Comparison of ENCODE assay signal across 23 cellular contexts in the genomic region with DNA sequence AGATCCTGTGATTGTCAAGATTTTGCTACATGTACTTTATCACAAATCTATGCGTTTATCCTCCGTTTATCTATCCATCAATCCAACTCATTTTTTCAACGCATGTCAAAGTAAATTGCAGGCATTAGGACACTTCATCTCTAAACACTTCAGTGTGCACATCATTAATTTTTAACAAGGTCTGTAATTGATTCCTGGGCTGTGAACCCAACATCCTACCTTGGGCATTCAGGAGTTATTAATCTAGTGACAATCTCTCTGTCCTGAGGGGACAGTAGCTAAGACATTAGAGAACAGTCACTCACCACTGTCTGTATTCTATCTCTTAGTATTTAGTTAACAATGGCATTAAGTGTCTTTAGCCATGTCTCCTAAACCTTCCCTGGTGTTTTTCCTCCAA.
DNase-seq lines count a peak whose midpoint lies in the region; ATAC-seq, FAIRE-seq and TF ChIP-seq lines count a peak whose summit lies in the region.
"Had no signal": no experiment of that assay in that cellular context is flagged by ENCODE, and none has a peak within 500 bp of the region (broad histone marks: within the 10 kb centered on the region; RNA-seq: fewer than 3 reads in every experiment).

No MANE protein-coding gene starts in this region.

- no peak overlapping the region for H3K4me3 ChIP-seq in A549
- H3K4me3 ChIP-seq in PC-3 (ENCODE audit: low read length), result no peak overlapping the region
- H3K4me3 ChIP-seq: BLaER1 treated with 17β-estradiol and CSF1 and Interleukin-3, amounts not matched to agents 10 nM and 100 nM had no signal

- no peak for TF ChIP-seq EP300 in A549 (IDR thresholded peaks at IDR 0.05)

- no peaks in the 10 kb centered on the region for H3K27me3 ChIP-seq in PC-3 (ENCODE audit: low read length)

- no peaks in the 10 kb centered on the region for H3K9me3 ChIP-seq in A549
- no peaks in the 10 kb centered on the region for H3K9me3 ChIP-seq in PC-3 (ENCODE audit: low read length)
- H3K9me3 ChIP-seq: Caco-2 had no signal

- CTCF ChIA-PET in A549 (lab: Yijun Ruan, JAX), result interaction anchor here (0.6 to 0.7 kb wide), 2 partner anchors 48 to 77 kb away, joined by 3 read pairs; no protein-coding TSS in a partner anchor
- CTCF ChIA-PET in PC-3 (lab: Charles Lee), result no interaction called here
- CTCF ChIA-PET in T-cell (lab: Charles Lee), result no interaction called here

- H3K27ac ChIP-seq in A549, result peak overlapping the region; percentile 76 to 85
- H3K27ac ChIP-seq in PC-3 (ENCODE audit: low read length), result peak overlapping the region; percentile 15
- H3K27ac ChIP-seq: 22Rv1; BLaER1 treated with 17β-estradiol and CSF1 and Interleukin-3, amounts not matched to agents 10 nM and 100 nM had no signal

- intact Hi-C loops in PC-3 (cut with micrococcal nuclease), result loop anchor here (5.0 kb wide), 1 partner anchor 408 kb away; no protein-coding TSS in a partner anchor

- FAIRE-seq in A549 (lab: Jason Lieb, UNC), result no peak
- FAIRE-seq: GM12891, HTR-8/SVneo had no signal

- peak; percentile 2 for DNase-seq in NCI-H1105 treated with DMSO at 0.1 percent for 48 hours (lab: John Stamatoyannopoulos, UW)
- DNase-seq in NCI-H1105 (lab: John Stamatoyannopoulos, UW), result no peak
- no peak for DNase-seq in A549 (ENCODE audit: low read depth in 1 of 2, low spot score in 1 of 2)
- no peak for DNase-seq in PC-3
- DNase-seq in left kidney (ENCODE audit: low read depth, low spot score), result peak; percentile 57
- DNase-seq in T-cell, result no peak
- no peak for DNase-seq in hippocampal formation (lab: John Stamatoyannopoulos, UW)
- DNase-seq: Caco-2; CD4-positive, alpha-beta memory T cell; DMS153; GOT3; Karpas-422; NCI-H1436 treated with DMSO at 0.1 percent for 48 hours; NCI-H2029; NCI-H446 treated with DMSO at 0.1 percent for 48 hours; NCI-H774; SHP77 had no signal

- H3K79me2 ChIP-seq in PC-3 (ENCODE audit: low read length), result no peaks in the 10 kb centered on the region

- TF ChIP-seq CTCF in A549 (IDR thresholded peaks at IDR 0.05), result no peak
- TF ChIP-seq CTCF in PC-3 (conservative IDR thresholded peaks at IDR 0.05; ENCODE audit: low read depth, low read length), result no peak

- H3K27ac Mint-ChIP-seq in T-cell, result no peak overlapping the region
- H3K27ac Mint-ChIP-seq: CD4-positive, alpha-beta memory T cell; IgD-negative memory B cell had no signal

- no peaks in the 10 kb centered on the region for H3K4me1 Mint-ChIP-seq in T-cell
- H3K4me1 Mint-ChIP-seq: CD4-positive, alpha-beta memory T cell had no signal

- ATAC-seq in A549, result no peak
- no peak for ATAC-seq in PC-3
- ATAC-seq in T-cell (replicated peaks in 1 of 4), result no peak
- no peak for ATAC-seq in GM18873 (IDR thresholded peaks at IDR 0.05; ENCODE audit: low FRiP score, unreplicated experiment)

- H3K36me3 Mint-ChIP-seq in T-cell, result no peaks in the 10 kb centered on the region
- H3K36me3 Mint-ChIP-seq: CD4-positive, alpha-beta memory T cell; IgD-negative memory B cell had no signal

- no peaks in the 10 kb centered on the region for H3K36me3 ChIP-seq in PC-3 (ENCODE audit: low read depth, low read length)
- H3K36me3 ChIP-seq: BLaER1 treated with 17β-estradiol and CSF1 and Interleukin-3, amounts not matched to agents 10 nM and 100 nM had no signal

- 73% methylated on average over 3 of the region's 3 CpGs for WGBS in A549 (ENCODE audit: missing lambda C conversion rate)

- no peaks in the 10 kb centered on the region for H3K9me3 Mint-ChIP-seq in T-cell
- H3K9me3 Mint-ChIP-seq: IgD-negative memory B cell had no signal

- no peak overlapping the region for H2AFZ ChIP-seq in PC-3 (ENCODE audit: low read length)

- peaks cover 8 to 9% of the 10 kb centered on the region in 2 donors for H3K27me3 Mint-ChIP-seq in T-cell

- TF ChIP-seq POLR2A in A549 (IDR thresholded peaks at IDR 0.05; ENCODE audit: low read length), result no peak

- no peak overlapping the region for H3K9ac ChIP-seq in PC-3 (ENCODE audit: low read length)
- H3K9ac ChIP-seq: BLaER1 treated with 17β-estradiol and CSF1 and Interleukin-3, amounts not matched to agents 10 nM and 100 nM had no signal

- H3K4me1 ChIP-seq in A549, result peaks cover 65% of the 10 kb centered on the region
- peaks cover 58% of the 10 kb centered on the region for H3K4me1 ChIP-seq in PC-3 (ENCODE audit: insufficient read depth, low read length)

- POLR2A ChIA-PET in A549 (lab: Yijun Ruan, JAX) (no interaction called here), PC-3 (lab: Charles Lee; ENCODE audit: unreplicated experiment) (no interaction called here), T-cell (lab: Charles Lee) (no interaction called here)

- no peak for TF ChIP-seq RAD21 in A549 (conservative IDR thresholded peaks at IDR 0.05 in 1 of 2, IDR thresholded peaks at IDR 0.05 in 1 of 2)

- H3K4me3 Mint-ChIP-seq in T-cell, result no peak overlapping the region
- H3K4me3 Mint-ChIP-seq: CD4-positive, alpha-beta memory T cell; IgD-negative memory B cell had no signal

- H3K4me2 ChIP-seq in A549 (peak overlapping the region; percentile 50), PC-3 (ENCODE audit: low read length) (no peak overlapping the region; the same call in 1 of the 2 replicates)

- BruUV-seq in PC-3 (replicated peaks; lab: Mats Ljungman, UMichigan), result no TSS peak

- H4K20me1 ChIP-seq in PC-3 (ENCODE audit: low read length), result no peaks in the 10 kb centered on the region
- H4K20me1 ChIP-seq: BLaER1 treated with 17β-estradiol and CSF1 and Interleukin-3, amounts not matched to agents 10 nM and 100 nM had no signal

- H3K9me2 ChIP-seq in PC-3 (replicated peaks; ENCODE audit: low read length), result no peaks in the 10 kb centered on the region

- H3F3A ChIP-seq in PC-3 (ENCODE audit: low read length, unreplicated experiment), result no peaks in the 10 kb centered on the region

TF ChIP-seq in A549, 52 proteins besides CTCF, POLR2A, EP300 and RAD21:
- no peak for TF ChIP-seq HDAC2 (IDR thresholded peaks at IDR 0.05)
- TF ChIP-seq ZFP36 (IDR thresholded peaks at IDR 0.05; ENCODE audit: borderline replicate concordance, partially characterized antibody), result no peak
- TF ChIP-seq, protein P1, sequence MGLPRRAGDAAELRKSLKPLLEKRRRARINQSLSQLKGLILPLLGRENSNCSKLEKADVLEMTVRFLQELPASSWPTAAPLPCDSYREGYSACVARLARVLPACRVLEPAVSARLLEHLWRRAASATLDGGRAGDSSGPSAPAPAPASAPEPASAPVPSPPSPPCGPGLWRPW (IDR thresholded peaks at IDR 0.05), result no peak
- TF ChIP-seq, protein P2, sequence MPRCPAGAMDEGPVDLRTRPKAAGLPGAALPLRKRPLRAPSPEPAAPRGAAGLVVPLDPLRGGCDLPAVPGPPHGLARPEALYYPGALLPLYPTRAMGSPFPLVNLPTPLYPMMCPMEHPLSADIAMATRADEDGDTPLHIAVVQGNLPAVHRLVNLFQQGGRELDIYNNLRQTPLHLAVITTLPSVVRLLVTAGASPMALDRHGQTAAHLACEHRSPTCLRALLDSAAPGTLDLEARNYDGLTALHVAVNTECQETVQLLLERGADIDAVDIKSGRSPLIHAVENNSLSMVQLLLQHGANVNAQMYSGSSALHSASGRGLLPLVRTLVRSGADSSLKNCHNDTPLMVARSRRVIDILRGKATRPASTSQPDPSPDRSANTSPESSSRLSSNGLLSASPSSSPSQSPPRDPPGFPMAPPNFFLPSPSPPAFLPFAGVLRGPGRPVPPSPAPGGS (IDR thresholded peaks at IDR 0.05), result no peak
- TF ChIP-seq EHF (CRISPR knock-in tag; IDR thresholded peaks at IDR 0.05), result no peak
- TF ChIP-seq CHD4 (IDR thresholded peaks at IDR 0.05; ENCODE audit: borderline replicate concordance), result no peak
- no peak for TF ChIP-seq KDM1A (IDR thresholded peaks at IDR 0.05; ENCODE audit: low read depth)
- no peak for TF ChIP-seq FOSB (CRISPR knock-in tag; IDR thresholded peaks at IDR 0.05)
- TF ChIP-seq JUN (IDR thresholded peaks at IDR 0.05), result no peak
- TF ChIP-seq, protein P3, sequence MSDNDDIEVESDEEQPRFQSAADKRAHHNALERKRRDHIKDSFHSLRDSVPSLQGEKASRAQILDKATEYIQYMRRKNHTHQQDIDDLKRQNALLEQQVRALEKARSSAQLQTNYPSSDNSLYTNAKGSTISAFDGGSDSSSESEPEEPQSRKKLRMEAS (IDR thresholded peaks at IDR 0.05), result no peak
- TF ChIP-seq MAFK (IDR thresholded peaks at IDR 0.05; ENCODE audit: partially characterized antibody), result no peak
- no peak for TF ChIP-seq NPAS2 (CRISPR knock-in tag; IDR thresholded peaks at IDR 0.05; ENCODE audit: borderline replicate concordance)
- no peak for TF ChIP-seq CBX8 (IDR thresholded peaks at IDR 0.05)
- no peak for TF ChIP-seq NR3C1 (IDR thresholded peaks at IDR 0.05)
- no peak for TF ChIP-seq USF2 (IDR thresholded peaks at IDR 0.05)
- TF ChIP-seq RCOR1 (IDR thresholded peaks at IDR 0.05; ENCODE audit: low read depth, low read length), result no peak
- TF ChIP-seq PHF8 (IDR thresholded peaks at IDR 0.05; ENCODE audit: borderline replicate concordance, low read depth), result no peak

Comparison
In these comparisons a context has a peak if more than half of its experiments do, and no peak if none do; other contexts are left out.
1. DNase-seq: peak in NCI-H1105 treated with DMSO at 0.1 percent for 48 hours (single experiment) and left kidney (single experiment); none in NCI-H1105 (single experiment), A549 (0 of 2), PC-3 (single experiment), T-cell (0 of 34) and hippocampal formation (0 of 2).